Comparison of ENCODE assay signal across 30 cellular contexts in genomic region chr21:34091032-34091431, GRCh38. TPM values are rescaled to one million over a fixed set of nuclear protein-coding genes. Genes with fewer than 3 reads are reported as not detected.
DNase-seq lines count a peak whose midpoint lies in the region; ATAC-seq and TF ChIP-seq lines count a peak whose summit lies in the region.
"Had no signal": no experiment of that assay in that cellular context is flagged by ENCODE, and none has a peak within 500 bp of the region (broad histone marks: within the 10 kb centered on the region; RNA-seq: fewer than 3 reads in every experiment).

No MANE protein-coding gene starts in this region.

- H3K4me1 ChIP-seq in psoas muscle = peaks cover 40% of the 10 kb centered on the region

- H3K27ac ChIP-seq in psoas muscle = no peak overlapping the region
- H3K27ac ChIP-seq: C4-2B, GM23248, left ventricle myocardium inferior had no signal

- DNase-seq in NCI-H2107 treated with DMSO at 0.1 percent for 48 hours (lab: John Stamatoyannopoulos, UW; ENCODE audit: unreplicated experiment) (peak; percentile 12), NCI-H2107 (lab: John Stamatoyannopoulos, UW) (no peak), T-cell (no peak), psoas muscle (no peak), NCI-H1092 (lab: John Stamatoyannopoulos, UW) (no peak)
- no peak for DNase-seq in activated naive CD8-positive, alpha-beta T cell treated with anti-CD3 and anti-CD28 coated beads, Interleukin-2, amount 50 U/mL, for 24 hours
- DNase-seq in activated naive CD4-positive, alpha-beta T cell treated with Interleukin-2 at 50 U/mL for 16 hours = no peak
- DNase-seq: activated CD4-positive, alpha-beta memory T cell treated with anti-CD3 and anti-CD28 coated beads for 36 hours; activated CD8-positive, alpha-beta memory T cell treated with anti-CD3 and anti-CD28 coated beads, Interleukin-2, amount 50 U/mL, for 48 hours; activated effector memory CD4-positive, alpha-beta T cell treated with Interleukin-2 at 50 U/mL for 16 hours; IMR-90; islet precursor cell; left ventricle myocardium inferior; NCI-H1694; NK-92 treated with Interleukin-12 subunit alpha and Interleukin-12 subunit beta, amount 100 ng/mL, for 24 hours; nucleus accumbens; SK-N-SH; stimulated activated CD8-positive, alpha-beta memory T cell treated with anti-CD3 and anti-CD28 coated beads, Interleukin-4, amount 100 ng/mL, for 48 hours; T-helper 17 cell had no signal

- H3K27me3 ChIP-seq in psoas muscle (ENCODE audit: insufficient read depth in 3 of 3, low read length in 2 of 3) = no peaks in the 10 kb centered on the region

- 59 to 88% (median 63%) methylated on average over 3 to 4 of the region's 4 CpGs for WGBS in psoas muscle, 3 donors

- no peaks in the 10 kb centered on the region for H3K9me3 ChIP-seq in psoas muscle
- H3K9me3 ChIP-seq: left ventricle myocardium inferior, SK-N-SH, thoracic aorta had no signal

- peak overlapping the region; percentile 3 for H3K4me3 Mint-ChIP-seq in activated naive CD8-positive, alpha-beta T cell
- no peak overlapping the region for H3K4me3 Mint-ChIP-seq in activated naive CD8-positive, alpha-beta T cell treated with anti-CD3 and anti-CD28 coated beads, Interleukin-2, amount 50 U/mL, for 24 hours
- H3K4me3 Mint-ChIP-seq in T-cell = peak overlapping the region in 1 of 3 donors; percentile 28
- H3K4me3 Mint-ChIP-seq: activated CD4-positive, alpha-beta memory T cell treated with anti-CD3 and anti-CD28 coated beads for 36 hours; dendritic cell treated with granulocyte-macrophage colony-stimulating factor and Interleukin-4, amounts not matched to agents 40 ng/mL and 50 ng/mL, for 4 days; stimulated activated naive CD8-positive, alpha-beta T cell treated with anti-CD3 and anti-CD28 coated beads, Interleukin-15, Interleukin-2, amounts not matched to agents 100 ng/mL and 50 ng/mL, for 24 hours; T-helper 17 cell had no signal

- H3K27me3 Mint-ChIP-seq in activated naive CD8-positive, alpha-beta T cell = no peaks in the 10 kb centered on the region
- H3K27me3 Mint-ChIP-seq in activated naive CD8-positive, alpha-beta T cell treated with anti-CD3 and anti-CD28 coated beads, Interleukin-2, amount 50 U/mL, for 24 hours = no peaks in the 10 kb centered on the region
- no peaks in the 10 kb centered on the region for H3K27me3 Mint-ChIP-seq in T-cell
- H3K27me3 Mint-ChIP-seq: activated CD4-positive, alpha-beta memory T cell treated with anti-CD3 and anti-CD28 coated beads for 36 hours; dendritic cell treated with granulocyte-macrophage colony-stimulating factor and Interleukin-4, amounts not matched to agents 40 ng/mL and 50 ng/mL, for 4 days; progenitor cell of endocrine pancreas; stimulated activated naive CD8-positive, alpha-beta T cell treated with anti-CD3 and anti-CD28 coated beads, Interleukin-15, Interleukin-2, amounts not matched to agents 100 ng/mL and 50 ng/mL, for 24 hours; T-helper 17 cell had no signal

- no peak for ATAC-seq in activated naive CD8-positive, alpha-beta T cell treated with anti-CD3 and anti-CD28 coated beads, Interleukin-2, amount 50 U/mL, for 24 hours
- ATAC-seq in T-cell (replicated peaks in 1 of 4) = no peak
- peak; percentile 26 to 66 (median 58) for ATAC-seq in psoas muscle
- ATAC-seq: activated CD4-positive, CD25-positive, alpha-beta regulatory T cell treated with anti-CD3 and anti-CD28 coated beads, Interleukin-2, amount 50 U/mL, for 24 hours; esophagus mucosa; Right ventricle myocardium inferior; sciatic nerve; T-helper 17 cell had no signal

- peaks cover 4 to 13% of the 10 kb centered on the region in 2 donors for H3K36me3 ChIP-seq in psoas muscle (ENCODE audit: insufficient read depth in 1 of 2, low read depth in 1 of 2)

- no peak for TF ChIP-seq CTCF in psoas muscle (IDR thresholded peaks at IDR 0.05)

- intact Hi-C loops in psoas muscle (cut with DNase I) = no loop called here

- peak overlapping the region; percentile 64 for H3K27ac Mint-ChIP-seq in activated naive CD8-positive, alpha-beta T cell
- no peak overlapping the region for H3K27ac Mint-ChIP-seq in activated naive CD8-positive, alpha-beta T cell treated with anti-CD3 and anti-CD28 coated beads, Interleukin-2, amount 50 U/mL, for 24 hours
- H3K27ac Mint-ChIP-seq in T-cell = peak overlapping the region; percentile 1 to 41
- H3K27ac Mint-ChIP-seq: activated CD4-positive, alpha-beta memory T cell treated with anti-CD3 and anti-CD28 coated beads for 36 hours; dendritic cell treated with granulocyte-macrophage colony-stimulating factor and Interleukin-4, amounts not matched to agents 40 ng/mL and 50 ng/mL, for 4 days; progenitor cell of endocrine pancreas; stimulated activated naive CD8-positive, alpha-beta T cell treated with anti-CD3 and anti-CD28 coated beads, Interleukin-15, Interleukin-2, amounts not matched to agents 100 ng/mL and 50 ng/mL, for 24 hours; T-helper 17 cell had no signal

- H3K9me3 Mint-ChIP-seq in activated naive CD8-positive, alpha-beta T cell (ENCODE audit: low read depth) = no peaks in the 10 kb centered on the region
- H3K9me3 Mint-ChIP-seq in activated naive CD8-positive, alpha-beta T cell treated with anti-CD3 and anti-CD28 coated beads, Interleukin-2, amount 50 U/mL, for 24 hours = no peaks in the 10 kb centered on the region
- no peaks in the 10 kb centered on the region for H3K9me3 Mint-ChIP-seq in T-cell
- H3K9me3 Mint-ChIP-seq: activated CD4-positive, alpha-beta memory T cell treated with anti-CD3 and anti-CD28 coated beads for 36 hours; dendritic cell treated with granulocyte-macrophage colony-stimulating factor and Interleukin-4, amounts not matched to agents 40 ng/mL and 50 ng/mL, for 4 days; stimulated activated naive CD8-positive, alpha-beta T cell treated with anti-CD3 and anti-CD28 coated beads, Interleukin-15, Interleukin-2, amounts not matched to agents 100 ng/mL and 50 ng/mL, for 24 hours had no signal

- POLR2A ChIA-PET in T-cell (lab: Charles Lee) = interaction anchor here in 1 of 2 donors (0.5 to 0.6 kb wide), 2 partner anchors 44 to 145 kb away, joined by 5 to 7 read pairs; no protein-coding TSS in a partner anchor

- H3K4me3 ChIP-seq in psoas muscle = no peak overlapping the region
- H3K4me3 ChIP-seq: GM23248, left ventricle myocardium inferior, thoracic aorta had no signal

- H3K36me3 Mint-ChIP-seq in activated naive CD8-positive, alpha-beta T cell = peaks cover 12% of the 10 kb centered on the region
- H3K36me3 Mint-ChIP-seq in activated naive CD8-positive, alpha-beta T cell treated with anti-CD3 and anti-CD28 coated beads, Interleukin-2, amount 50 U/mL, for 24 hours (ENCODE audit: low read depth) = peaks cover 33% of the 10 kb centered on the region
- peaks cover 34% of the 10 kb centered on the region for H3K36me3 Mint-ChIP-seq in T-cell

- peaks cover 56% of the 10 kb centered on the region for H3K4me1 Mint-ChIP-seq in activated naive CD8-positive, alpha-beta T cell (ENCODE audit: low read depth)
- peaks cover 37% of the 10 kb centered on the region for H3K4me1 Mint-ChIP-seq in activated naive CD8-positive, alpha-beta T cell treated with anti-CD3 and anti-CD28 coated beads, Interleukin-2, amount 50 U/mL, for 24 hours
- H3K4me1 Mint-ChIP-seq in T-cell = peaks cover 40 to 59% (median 44%) of the 10 kb centered on the region in 3 donors

- CTCF ChIA-PET in T-cell (lab: Charles Lee) = interaction anchor here (0.9 to 3.7 kb wide), 6 partner anchors 11 to 576 kb away, joined by 3 to 23 read pairs (median 3); no protein-coding TSS in a partner anchor

RNA-seq across cellular contexts. Expression of gene MRPS6, which starts 17.7 kb away (rescaled TPM):
- total RNA-seq in T-cell (10 to 100 TPM; 29.0 to 98.1 (median 75.0) TPM), psoas muscle (10 to 100 TPM; 38.8 to 92.9 (median 76.7) TPM)
- 100 to 1,000 TPM in 2 of 3 donors, 10 to 100 TPM in 1; 69.9 to 191 (median 116) TPM for polyA plus RNA-seq in psoas muscle

RNA-seq across cellular contexts. Expression of gene SLC5A3, which starts 17.7 kb away (rescaled TPM):
- total RNA-seq in T-cell = 10 to 100 TPM in 4 of 5 donors, 1 to 10 TPM in 1; 7.6 to 38.5 (median 25.4) TPM
- total RNA-seq in psoas muscle = 10 to 100 TPM in 1 of 4 donors, 1 to 10 TPM in 3; 2.6 to 12.8 (median 6.7) TPM
- polyA plus RNA-seq in psoas muscle = 10 to 100 TPM in 1 of 3 donors, 1 to 10 TPM in 1, under 1 TPM in 1; 0.70 to 17.2 (median 2.9) TPM

Comparison
In these comparisons a context has a peak if more than half of its experiments do, and no peak if none do; other contexts are left out.
1. ATAC-seq: peak in psoas muscle (4 of 4); none in activated naive CD8-positive, alpha-beta T cell treated with anti-CD3 and anti-CD28 coated beads, Interleukin-2, amount 50 U/mL, for 24 hours (single experiment) and T-cell (0 of 4).